ENCODE assay signal across 10 cellular contexts in the genomic region with DNA sequence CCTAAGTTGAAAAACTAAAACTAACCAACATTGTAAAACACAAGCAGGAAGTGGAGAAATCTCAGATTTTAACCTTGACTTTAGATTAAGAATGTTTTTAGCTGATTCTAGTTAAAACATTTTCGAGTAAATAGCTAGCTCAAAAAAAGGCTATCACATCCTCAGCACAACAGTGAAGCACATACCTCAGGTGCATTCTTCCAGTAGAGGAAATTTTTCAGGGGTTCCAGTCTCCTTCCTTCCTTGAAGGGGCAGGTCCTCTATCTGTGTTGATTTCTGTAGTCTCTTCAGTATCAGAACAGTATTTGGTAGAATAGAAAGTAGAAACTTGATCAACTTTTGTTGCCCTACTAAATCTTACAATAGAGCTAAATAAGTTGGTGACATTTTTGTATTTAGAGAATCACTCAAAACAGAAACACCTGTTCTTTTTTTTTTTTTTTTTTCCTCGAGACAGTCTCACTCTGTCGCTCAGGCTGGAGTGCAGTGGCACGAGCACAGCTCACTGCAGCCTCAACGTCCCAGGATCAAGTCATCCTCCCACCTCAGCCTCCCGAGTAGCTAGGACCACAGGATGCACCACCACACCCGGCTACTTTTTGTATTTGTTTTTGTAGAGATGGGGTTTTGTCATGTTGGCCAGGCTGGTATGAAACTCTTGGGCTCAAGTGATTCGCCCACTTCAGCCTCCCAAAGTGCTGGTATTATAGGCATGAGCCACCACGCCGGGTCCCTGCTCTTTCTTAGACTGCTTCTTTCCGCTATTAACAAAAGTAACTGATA. TPM values are rescaled to one million over a fixed set of nuclear protein-coding genes. Genes with fewer than 3 reads are reported as not detected.
DNase-seq lines count a peak whose midpoint lies in the region; ATAC-seq and FAIRE-seq lines count a peak whose summit lies in the region.
"Had no signal": no experiment of that assay in that cellular context is flagged by ENCODE, and none has a peak within 500 bp of the region (broad histone marks: within the 10 kb centered on the region; RNA-seq: fewer than 3 reads in every experiment).

No MANE protein-coding gene starts in this region.

- POLR2A ChIA-PET in T-cell (lab: Charles Lee): interaction anchor here (0.5 to 1.1 kb wide), 16 partner anchors 8 to 1981 kb away, joined by 3 to 8 read pairs (median 3); no protein-coding TSS in a partner anchor

- no peaks in the 10 kb centered on the region for H3K9me3 Mint-ChIP-seq in T-cell

- 72 to 85% (median 76%) methylated on average over 11 of the region's 11 CpGs for WGBS in small intestine, 3 donors
- WGBS in aorta, 2 donors: 86 to 87% methylated on average over 11 of the region's 11 CpGs

- no peaks in the 10 kb centered on the region for H3K36me3 ChIP-seq in small intestine (ENCODE audit: control insufficient read depth in 2 of 2, insufficient read depth in 2 of 2, low read length in 2 of 2)
- H3K36me3 ChIP-seq in aorta (ENCODE audit: control insufficient read depth in 1 of 2, insufficient read depth in 2 of 2, low read length in 1 of 2): no peaks in the 10 kb centered on the region
- H3K36me3 ChIP-seq: SJSA1 had no signal

- H3K4me3 ChIP-seq in small intestine (ENCODE audit: low read depth in 1 of 2, low read length in 2 of 2): no peak overlapping the region
- no peak overlapping the region for H3K4me3 ChIP-seq in aorta (ENCODE audit: low read length in 2 of 2)
- H3K4me3 ChIP-seq: SJSA1 had no signal

- no peaks in the 10 kb centered on the region for H3K4me1 ChIP-seq in small intestine (ENCODE audit: control insufficient read depth in 2 of 2, insufficient read depth in 1 of 2, low read depth in 1 of 2, low read length in 1 of 2)
- H3K4me1 ChIP-seq in aorta (ENCODE audit: control insufficient read depth in 1 of 2, insufficient read depth in 2 of 2, low read length in 2 of 2): no peaks in the 10 kb centered on the region
- H3K4me1 ChIP-seq: SJSA1 had no signal

- peak overlapping the region; percentile 99 for H3K27ac Mint-ChIP-seq in T-cell
- H3K27ac Mint-ChIP-seq: mesothelial cell of epicardium had no signal

- FAIRE-seq in small intestine (lab: Jason Lieb, UNC): no peak

- H3K27ac ChIP-seq in small intestine (ENCODE audit: low read depth in 1 of 2, low read length in 1 of 2): peak overlapping the region; percentile 43 to 87
- H3K27ac ChIP-seq in aorta (ENCODE audit: low read depth in 1 of 2, low read length in 2 of 2): no peak overlapping the region
- H3K27ac ChIP-seq: SJSA1 had no signal

- CTCF ChIA-PET in T-cell (lab: Charles Lee): interaction anchor here (0.6 to 4.0 kb wide), 18 partner anchors 9 to 512 kb away, joined by 3 to 18 read pairs (median 4); a partner anchor contains a TSS

- ATAC-seq in HG02852 (IDR thresholded peaks at IDR 0.05; ENCODE audit: unreplicated experiment) (peak; percentile 37), T-cell (replicated peaks in 1 of 4) (peak; percentile 25 to 53 (median 39)), aorta (ENCODE audit: low FRiP score) (no peak)

- DNase-seq in activated CD4-positive, alpha-beta T cell treated with anti-CD3 and anti-CD28 coated beads for 48 hours: peak; percentile 16
- no peak for DNase-seq in activated CD4-positive, alpha-beta T cell treated with anti-CD3 and anti-CD28 coated beads, Interleukin-2, amount 50 U/mL, for 4 hours
- DNase-seq in T-cell (peak in 5 of 34 experiments; percentile 3 to 20 (median 10)), small intestine (no peak), aorta (no peak), NCI-H82 (lab: John Stamatoyannopoulos, UW) (no peak), NCI-H2107 (lab: John Stamatoyannopoulos, UW) (no peak)

- peaks cover 72 to 76% (median 76%) of the 10 kb centered on the region in 3 donors for H3K4me1 Mint-ChIP-seq in T-cell

- no peaks in the 10 kb centered on the region for H3K27me3 Mint-ChIP-seq in T-cell

- no peaks in the 10 kb centered on the region for H3K36me3 Mint-ChIP-seq in T-cell
- H3K36me3 Mint-ChIP-seq: mesothelial cell of epicardium had no signal

- no peaks in the 10 kb centered on the region for H3K9me3 ChIP-seq in small intestine (ENCODE audit: control insufficient read depth, low read depth)
- H3K9me3 ChIP-seq in aorta (ENCODE audit: control insufficient read depth, low read length): no peaks in the 10 kb centered on the region
- H3K9me3 ChIP-seq: SJSA1 had no signal

- peak overlapping the region; percentile 80 to 84 (median 82) for H3K4me3 Mint-ChIP-seq in T-cell
- H3K4me3 Mint-ChIP-seq: mesothelial cell of epicardium had no signal

- H3K27me3 ChIP-seq in small intestine (ENCODE audit: control insufficient read depth in 2 of 2, insufficient read depth in 2 of 2, low read length in 2 of 2): no peaks in the 10 kb centered on the region
- H3K27me3 ChIP-seq in aorta (ENCODE audit: control insufficient read depth in 1 of 2, insufficient read depth in 2 of 2, low read length in 1 of 2): no peaks in the 10 kb centered on the region
- H3K27me3 ChIP-seq: SJSA1 had no signal

- intact Hi-C loops in aorta (cut with DNase I): no loop called here

RNA-seq across cellular contexts. Expression of a gene that starts 6.9 kb away (rescaled TPM):
- total RNA-seq in T-cell: 10 to 100 TPM; 12.4 to 25.2 (median 17.8) TPM
- 1 to 10 TPM in 1 of 3 donors, under 1 TPM in 2; 0.22 to 1.9 (median 0.54) TPM for polyA plus RNA-seq in small intestine
- total RNA-seq in aorta: 10 to 100 TPM in 1 of 2 donors, 1 to 10 TPM in 1; 6.8 to 15.9 TPM
- polyA plus RNA-seq in aorta: 1 to 10 TPM in 1 of 2 donors, under 1 TPM in 1; 0.25 to 1.9 TPM

Comparison
In these comparisons a context has a peak if more than half of its experiments do, and no peak if none do; other contexts are left out.
1. H3K27ac ChIP-seq: peak in small intestine (2 of 2); none in aorta (0 of 2).